In the genomic region with DNA sequence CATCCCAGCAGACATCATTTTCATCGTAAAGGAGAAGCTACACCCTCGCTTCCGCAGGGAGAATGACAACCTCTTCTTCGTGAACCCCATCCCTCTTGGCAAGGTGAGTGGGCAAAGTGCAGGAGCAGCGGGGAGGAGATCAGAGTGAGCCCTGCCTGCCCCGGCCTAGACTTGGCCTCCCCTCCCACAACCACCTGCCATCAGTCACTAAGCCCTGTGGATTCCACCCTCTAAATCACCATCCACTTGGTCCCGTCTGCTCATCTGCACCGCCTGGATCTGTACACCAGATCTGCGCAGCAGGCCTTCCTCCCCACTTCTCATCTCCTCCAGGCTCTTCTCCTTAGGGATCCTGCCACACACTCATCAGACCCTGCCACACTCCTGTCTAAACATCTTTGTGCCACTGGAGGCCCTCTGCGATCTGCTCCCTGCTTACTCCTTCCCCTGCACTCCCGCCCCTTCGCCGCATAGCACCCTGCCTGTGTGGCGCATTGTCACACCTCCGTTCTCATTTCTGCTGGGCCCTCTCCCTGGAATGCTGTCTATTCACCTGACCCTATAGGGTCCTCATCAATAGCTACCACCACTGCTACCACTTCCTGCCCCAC, we compare ENCODE assay signal across 1 cellular context.
TF ChIP-seq lines count a peak whose summit lies in the region.

No MANE protein-coding gene starts in this region.

TF ChIP-seq in GM12878, 131 proteins besides CTCF, POLR2A, EP300 and RAD21:
- TF ChIP-seq, protein P1, sequence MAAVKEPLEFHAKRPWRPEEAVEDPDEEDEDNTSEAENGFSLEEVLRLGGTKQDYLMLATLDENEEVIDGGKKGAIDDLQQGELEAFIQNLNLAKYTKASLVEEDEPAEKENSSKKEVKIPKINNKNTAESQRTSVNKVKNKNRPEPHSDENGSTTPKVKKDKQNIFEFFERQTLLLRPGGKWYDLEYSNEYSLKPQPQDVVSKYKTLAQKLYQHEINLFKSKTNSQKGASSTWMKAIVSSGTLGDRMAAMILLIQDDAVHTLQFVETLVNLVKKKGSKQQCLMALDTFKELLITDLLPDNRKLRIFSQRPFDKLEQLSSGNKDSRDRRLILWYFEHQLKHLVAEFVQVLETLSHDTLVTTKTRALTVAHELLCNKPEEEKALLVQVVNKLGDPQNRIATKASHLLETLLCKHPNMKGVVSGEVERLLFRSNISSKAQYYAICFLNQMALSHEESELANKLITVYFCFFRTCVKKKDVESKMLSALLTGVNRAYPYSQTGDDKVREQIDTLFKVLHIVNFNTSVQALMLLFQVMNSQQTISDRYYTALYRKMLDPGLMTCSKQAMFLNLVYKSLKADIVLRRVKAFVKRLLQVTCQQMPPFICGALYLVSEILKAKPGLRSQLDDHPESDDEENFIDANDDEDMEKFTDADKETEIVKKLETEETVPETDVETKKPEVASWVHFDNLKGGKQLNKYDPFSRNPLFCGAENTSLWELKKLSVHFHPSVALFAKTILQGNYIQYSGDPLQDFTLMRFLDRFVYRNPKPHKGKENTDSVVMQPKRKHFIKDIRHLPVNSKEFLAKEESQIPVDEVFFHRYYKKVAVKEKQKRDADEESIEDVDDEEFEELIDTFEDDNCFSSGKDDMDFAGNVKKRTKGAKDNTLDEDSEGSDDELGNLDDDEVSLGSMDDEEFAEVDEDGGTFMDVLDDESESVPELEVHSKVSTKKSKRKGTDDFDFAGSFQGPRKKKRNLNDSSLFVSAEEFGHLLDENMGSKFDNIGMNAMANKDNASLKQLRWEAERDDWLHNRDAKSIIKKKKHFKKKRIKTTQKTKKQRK (IDR thresholded peaks at IDR 0.05; ENCODE audit: low read depth, low read length), result no peak
- TF ChIP-seq YY1 (IDR thresholded peaks at IDR 0.05; ENCODE audit: low read depth, low read length) (no peak), ZNF217 (IDR thresholded peaks at IDR 0.05) (no peak)
